15 cellular contexts compared by ENCODE assay signal in the genomic region with DNA sequence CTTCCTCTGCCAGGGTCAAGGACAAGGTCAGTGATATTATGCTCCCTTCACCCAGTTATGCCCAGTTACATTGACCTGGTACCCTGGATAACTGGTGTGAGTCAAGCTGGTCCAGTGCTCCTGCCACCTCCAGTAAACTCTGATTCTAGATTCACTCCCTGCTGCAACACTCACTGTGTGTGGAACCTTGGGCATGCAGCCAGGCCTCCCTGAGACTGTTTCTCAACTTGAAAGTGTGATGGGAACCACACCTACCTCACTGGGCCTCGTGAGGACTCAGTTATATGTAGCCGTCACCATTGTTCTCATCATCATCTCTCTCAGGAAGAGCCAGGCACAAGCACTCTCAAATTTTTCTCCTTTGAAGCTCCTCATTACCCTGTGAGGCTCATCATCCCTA. TPM values are rescaled to one million over a fixed set of nuclear protein-coding genes. Genes with fewer than 3 reads are reported as not detected.
DNase-seq lines count a peak whose midpoint lies in the region; ATAC-seq and TF ChIP-seq lines count a peak whose summit lies in the region.
"Had no signal": no experiment of that assay in that cellular context is flagged by ENCODE, and none has a peak within 500 bp of the region (broad histone marks: within the 10 kb centered on the region; RNA-seq: fewer than 3 reads in every experiment).

No MANE protein-coding gene starts in this region.

- in situ Hi-C loops in KBM-7 (cut with MboI; ENCODE audit: low pct_unique_long_range_greater_than_20kb, low sequenced_read_pairs), result no loop called here

- peaks cover 2% of the 10 kb centered on the region for H3K9me3 Mint-ChIP-seq in activated T-cell treated with anti-CD3 and anti-CD28 coated beads, Interleukin-2, amount 50 U/mL, for 24 hours
- H3K9me3 Mint-ChIP-seq in stimulated activated naive B cell treated with anti-CD40 and anti-IgM and Interleukin-4, amounts not matched to agents 10 μg/mL and 1 μg/mL and 100 μg/mL, for 72 hours, result no peaks in the 10 kb centered on the region

- no peak overlapping the region for H3K4me3 Mint-ChIP-seq in activated T-cell treated with anti-CD3 and anti-CD28 coated beads, Interleukin-2, amount 50 U/mL, for 24 hours
- no peak overlapping the region for H3K4me3 Mint-ChIP-seq in T-helper 17 cell
- H3K4me3 Mint-ChIP-seq in stimulated activated naive B cell treated with anti-CD40 and anti-IgM and Interleukin-4, amounts not matched to agents 10 μg/mL and 1 μg/mL and 100 μg/mL, for 72 hours, result no peak overlapping the region

- no peak overlapping the region for H3K4me3 ChIP-seq in epithelial cell of esophagus (ENCODE audit: low read length)

- ATAC-seq in T-helper 17 cell, result no peak
- ATAC-seq in stimulated activated naive B cell treated with anti-CD40 and anti-IgM and Interleukin-4, amounts not matched to agents 10 μg/mL and 1 μg/mL and 100 μg/mL, for 72 hours (replicated peaks), result no peak

- no peak for TF ChIP-seq CTCF in epithelial cell of esophagus (IDR thresholded peaks at IDR 0.05; ENCODE audit: insufficient read depth, low read depth, low read length, missing control alignments)

- H3K27ac Mint-ChIP-seq in activated T-cell treated with anti-CD3 and anti-CD28 coated beads, Interleukin-2, amount 50 U/mL, for 24 hours, result peak overlapping the region; percentile 99
- H3K27ac Mint-ChIP-seq in T-helper 17 cell, result peak overlapping the region; percentile 90
- H3K27ac Mint-ChIP-seq in stimulated activated naive B cell treated with anti-CD40 and anti-IgM and Interleukin-4, amounts not matched to agents 10 μg/mL and 1 μg/mL and 100 μg/mL, for 72 hours, result peak overlapping the region; percentile 100

- H3K4me1 Mint-ChIP-seq in activated T-cell treated with anti-CD3 and anti-CD28 coated beads, Interleukin-2, amount 50 U/mL, for 24 hours (ENCODE audit: low read depth), result peaks cover 42% of the 10 kb centered on the region
- H3K4me1 Mint-ChIP-seq in T-helper 17 cell, result peaks cover 15% of the 10 kb centered on the region
- peaks cover 14 to 35% of the 10 kb centered on the region in 2 donors for H3K4me1 Mint-ChIP-seq in stimulated activated naive B cell treated with anti-CD40 and anti-IgM and Interleukin-4, amounts not matched to agents 10 μg/mL and 1 μg/mL and 100 μg/mL, for 72 hours

- no peak for DNase-seq in activated T-cell treated with anti-CD3 and anti-CD28 coated beads, Interleukin-2, amount 50 U/mL, for 24 hours
- DNase-seq in activated T-cell treated with anti-CD3 and anti-CD28 coated beads for 4 hours, result no peak
- no peak for DNase-seq in T-helper 17 cell
- peak; percentile 59 for DNase-seq in epithelial cell of esophagus (ENCODE audit: low read depth)
- DNase-seq in stimulated activated naive B cell treated with anti-CD40 and anti-IgM and Interleukin-4, amounts not matched to agents 10 μg/mL and 1 μg/mL and 100 μg/mL, for 72 hours, result no peak
- no peak for DNase-seq in NCI-H2227 treated with DMSO at 0.1 percent for 48 hours (lab: John Stamatoyannopoulos, UW)
- DNase-seq in KBM-7, result no peak
- no peak for DNase-seq in NCI-H345 treated with DMSO at 0.1 percent for 48 hours (lab: John Stamatoyannopoulos, UW; ENCODE audit: unreplicated experiment)
- DNase-seq: DMS79 treated with DMSO at 0.1 percent for 48 hours, foreskin keratinocyte, mesenchymal stem cell, NCI-H187 treated with DMSO at 0.1 percent for 48 hours, NCI-H774, nucleus accumbens, Right ventricle myocardium superior had no signal

- no peaks in the 10 kb centered on the region for H3K9me3 ChIP-seq in T-helper 17 cell (ENCODE audit: control insufficient read depth, low read length, poor library complexity, severe bottlenecking)

- no peaks in the 10 kb centered on the region for H3K27me3 Mint-ChIP-seq in activated T-cell treated with anti-CD3 and anti-CD28 coated beads, Interleukin-2, amount 50 U/mL, for 24 hours
- no peaks in the 10 kb centered on the region for H3K27me3 Mint-ChIP-seq in T-helper 17 cell
- H3K27me3 Mint-ChIP-seq in stimulated activated naive B cell treated with anti-CD40 and anti-IgM and Interleukin-4, amounts not matched to agents 10 μg/mL and 1 μg/mL and 100 μg/mL, for 72 hours, result no peaks in the 10 kb centered on the region

- peaks cover 59% of the 10 kb centered on the region for H3K36me3 Mint-ChIP-seq in activated T-cell treated with anti-CD3 and anti-CD28 coated beads, Interleukin-2, amount 50 U/mL, for 24 hours (ENCODE audit: low read depth)
- no peaks in the 10 kb centered on the region for H3K36me3 Mint-ChIP-seq in T-helper 17 cell (ENCODE audit: low read depth)
- H3K36me3 Mint-ChIP-seq in stimulated activated naive B cell treated with anti-CD40 and anti-IgM and Interleukin-4, amounts not matched to agents 10 μg/mL and 1 μg/mL and 100 μg/mL, for 72 hours, result peaks cover 7 to 12% of the 10 kb centered on the region in 2 donors

RNA-seq across cellular contexts. Expression of gene ZNF736, which starts 0.9 kb away (rescaled TPM):
- total RNA-seq in T-helper 17 cell, result 10 to 100 TPM; 19.6 to 28.3 TPM
